ENCODE assay signal across 9 cellular contexts in genomic region chr7:88293866-88294265, GRCh38. TPM values are rescaled to one million over a fixed set of nuclear protein-coding genes. Genes with fewer than 3 reads are reported as not detected.
"Had no signal": no experiment of that assay in that cellular context is flagged by ENCODE, and none has a peak within 500 bp of the region (broad histone marks: within the 10 kb centered on the region; RNA-seq: fewer than 3 reads in every experiment).

No MANE protein-coding gene starts in this region.

- DNase-seq: GDM1, GF-D8 had no signal

- ATAC-seq: GM12878 had no signal

- FAIRE-seq: G401.6, GM12878, GM12891, GM12892, GM18507, GM19239 had no signal

- H3K4me3 ChIP-seq: GM12878 had no signal

RNA-seq across cellular contexts. Expression of gene STEAP4, which starts 12.8 kb away (rescaled TPM):
- total RNA-seq: G401 had no signal
- polyA plus RNA-seq: GM12878 had no signal
